ENCODE assay signal across 8 cellular contexts in genomic region chr12:63668028-63668799, GRCh38. TPM values are rescaled to one million over a fixed set of nuclear protein-coding genes. Genes with fewer than 3 reads are reported as not detected.
DNase-seq lines count a peak whose midpoint lies in the region; ATAC-seq and TF ChIP-seq lines count a peak whose summit lies in the region.

TSS of gene DPY19L2 (minus strand) at chr12:63668493. CDS start at chr12:63668393, 100 bp downstream.

- H2BK120ac ChIP-seq in trophoblast cell (ENCODE audit: insufficient read depth, low read length, poor library complexity) = peak within 1 kb of the TSS; percentile 2

- H3K79me2 ChIP-seq in ACC112 (ENCODE audit: control insufficient read depth, insufficient read depth, low read length, unreplicated experiment) = peaks cover 4% of the 10 kb centered on the region
- H3K79me2 ChIP-seq in trophoblast cell (ENCODE audit: control insufficient read depth, insufficient read depth, low read length, poor library complexity) = no peaks in the 10 kb centered on the region

- peak within 1 kb of the TSS; percentile 43 for H3K27ac ChIP-seq in ACC112 (ENCODE audit: low read depth, low read length)
- H3K27ac ChIP-seq in SJSA1 = peak within 1 kb of the TSS; percentile 80
- H3K27ac ChIP-seq in angular gyrus (ENCODE audit: low read depth, low read length) = peak within 1 kb of the TSS; percentile 55
- H3K27ac ChIP-seq in left ventricle myocardium inferior (replicated peaks) = peak within 1 kb of the TSS; percentile 97
- no peak within 1 kb of the TSS for H3K27ac ChIP-seq in trophoblast cell (ENCODE audit: low read depth, low read length)
- peak within 1 kb of the TSS; percentile 65 for H3K27ac ChIP-seq in upper lobe of right lung

- H3K4me3 ChIP-seq in ACC112 (ENCODE audit: low read depth, low read length) (peak within 1 kb of the TSS; percentile 79), SJSA1 (peak within 1 kb of the TSS; percentile 74), left ventricle myocardium inferior (peak within 1 kb of the TSS; percentile 81), trophoblast cell (ENCODE audit: low read depth, low read length) (peak within 1 kb of the TSS; percentile 76), upper lobe of right lung (peak within 1 kb of the TSS; percentile 58)

- H4K12ac ChIP-seq in trophoblast cell (ENCODE audit: low read depth, low read length) = peak within 1 kb of the TSS; percentile 7

- H4K91ac ChIP-seq in trophoblast cell (ENCODE audit: low read depth, low read length) = peak within 1 kb of the TSS; percentile 21

- peak within 1 kb of the TSS; percentile 93 for H4K8ac ChIP-seq in trophoblast cell (ENCODE audit: low read depth, low read length)

- no peak within 1 kb of the TSS for H2BK12ac ChIP-seq in trophoblast cell (ENCODE audit: low read length)

- H3K9me3 ChIP-seq in SJSA1 (replicated peaks) (no peaks in the 10 kb centered on the region), left ventricle myocardium inferior (replicated peaks) (no peaks in the 10 kb centered on the region), trophoblast cell (ENCODE audit: insufficient read depth, low read depth, low read length) (no peaks in the 10 kb centered on the region), upper lobe of right lung (no peaks in the 10 kb centered on the region)

- peak within 1 kb of the TSS; percentile 65 for H3K18ac ChIP-seq in trophoblast cell (ENCODE audit: low read length)

- intact Hi-C loops in left ventricle myocardium inferior (cut with micrococcal nuclease) = no loop called here
- intact Hi-C loops in upper lobe of right lung (cut with DNase I) = no loop called here

- peak within 1 kb of the TSS; percentile 94 for H3K4me2 ChIP-seq in trophoblast cell (ENCODE audit: low read length)

- no peaks in the 10 kb centered on the region for H3K36me3 ChIP-seq in ACC112 (ENCODE audit: insufficient read depth, low read length)
- no peaks in the 10 kb centered on the region for H3K36me3 ChIP-seq in SJSA1
- no peaks in the 10 kb centered on the region for H3K36me3 ChIP-seq in left ventricle myocardium inferior
- no peaks in the 10 kb centered on the region for H3K36me3 ChIP-seq in trophoblast cell (ENCODE audit: control insufficient read depth in 1 of 2, insufficient read depth in 2 of 2, low read length in 2 of 2)
- H3K36me3 ChIP-seq in upper lobe of right lung = no peaks in the 10 kb centered on the region

- peak; percentile 80 for DNase-seq in HT1080 (ENCODE audit: low read depth)
- peak; percentile 69 to 81 for DNase-seq in SJSA1 (ENCODE audit: low read depth in 1 of 2, low spot score in 2 of 2)
- DNase-seq in left ventricle myocardium inferior = peak; percentile 84
- DNase-seq in trophoblast cell = peak; percentile 29 to 64
- peak; percentile 73 for DNase-seq in upper lobe of right lung

- H2AFZ ChIP-seq in ACC112 (ENCODE audit: low read length, unreplicated experiment) (peak within 1 kb of the TSS; percentile 73), trophoblast cell (ENCODE audit: insufficient read depth, low read length, poor library complexity) (peak within 1 kb of the TSS; percentile 99)

- peak within 1 kb of the TSS; percentile 74 for H3K14ac ChIP-seq in trophoblast cell (ENCODE audit: low read length)

- H2AK5ac ChIP-seq in trophoblast cell (ENCODE audit: low read length) = no peak within 1 kb of the TSS

- ATAC-seq in GM18909 (IDR thresholded peaks at IDR 0.05; ENCODE audit: poor library complexity, unreplicated experiment) (peak; percentile 71), upper lobe of right lung (peak; percentile 81)

- no peak within 1 kb of the TSS for H3K23ac ChIP-seq in trophoblast cell (ENCODE audit: low read length)

- H3K4me1 ChIP-seq in ACC112 (ENCODE audit: control insufficient read depth, insufficient read depth, low read length, unreplicated experiment) (peaks cover 6% of the 10 kb centered on the region), SJSA1 (replicated peaks) (no peaks in the 10 kb centered on the region), left ventricle myocardium inferior (peaks cover 34% of the 10 kb centered on the region), trophoblast cell (ENCODE audit: control insufficient read depth in 1 of 2, insufficient read depth in 2 of 2, low read length in 2 of 2) (no peaks in the 10 kb centered on the region), upper lobe of right lung (no peaks in the 10 kb centered on the region)

- no peak within 1 kb of the TSS for H3K4ac ChIP-seq in trophoblast cell (ENCODE audit: low read depth, low read length)

- WGBS in trophoblast cell (ENCODE audit: extremely low coverage, insufficient coverage, insufficient read length) = no CpG with 5 or more reads among the region's 56 CpGs

- peaks cover 6% of the 10 kb centered on the region for H3K79me1 ChIP-seq in trophoblast cell (ENCODE audit: low read length)

- TF ChIP-seq CTCF in left ventricle myocardium inferior (IDR thresholded peaks at IDR 0.05; ENCODE audit: borderline replicate concordance) (no peak), upper lobe of right lung (IDR thresholded peaks at IDR 0.05) (no peak)

- H3K27me3 ChIP-seq in ACC112 (ENCODE audit: insufficient read depth, low read length) = no peaks in the 10 kb centered on the region
- H3K27me3 ChIP-seq in SJSA1 (replicated peaks) = no peaks in the 10 kb centered on the region
- no peaks in the 10 kb centered on the region for H3K27me3 ChIP-seq in left ventricle myocardium inferior (ENCODE audit: low read depth)
- peaks cover 6% of the 10 kb centered on the region for H3K27me3 ChIP-seq in trophoblast cell (ENCODE audit: insufficient read depth, low read length)
- H3K27me3 ChIP-seq in upper lobe of right lung = no peaks in the 10 kb centered on the region

- no peak within 1 kb of the TSS for H3K9ac ChIP-seq in trophoblast cell (ENCODE audit: low read length)

- H2BK5ac ChIP-seq in trophoblast cell (ENCODE audit: low read depth, low read length, poor library complexity) = peak within 1 kb of the TSS; percentile 56

RNA-seq across cellular contexts. Expression of gene DPY19L2, which starts in this region (rescaled TPM):
- 1.7 and 2.4 TPM in 2 replicates for total RNA-seq in HT1080 (2014; rRNA removed; shearing (Covaris generic))
- 0.43 and 0.57 TPM in 2 replicates for polyA plus RNA-seq in HT1080 (2015; cell fraction: cytosol; rRNA removed)
- polyA plus RNA-seq in HT1080 (2015; cell fraction: nucleus; rRNA removed) = 3.2 and 4.0 TPM in 2 replicates
- 6.1 and 7.0 TPM in 2 replicates for total RNA-seq in SJSA1 (2014; rRNA removed; shearing (Covaris generic))
- 52.1 TPM for total RNA-seq in left ventricle myocardium inferior
- 0.64 and 0.83 TPM in 2 replicates for polyA plus RNA-seq in trophoblast cell (2013)
- 2.3 TPM for total RNA-seq in upper lobe of right lung
